1 cellular context compared by ENCODE assay signal in genomic region chr13:57627663-57628062, GRCh38.
TF ChIP-seq lines count a peak whose summit lies in the region.

No MANE protein-coding gene starts in this region.

TF ChIP-seq in HCT116, 20 proteins besides CTCF, POLR2A, EP300 and RAD21 (continued from another document):
- no peak for TF ChIP-seq EZH2phosphoT487 (IDR thresholded peaks at IDR 0.05; ENCODE audit: borderline replicate concordance)
- no peak for TF ChIP-seq ATF3 (IDR thresholded peaks at IDR 0.05)
